13 cellular contexts compared by ENCODE assay signal in genomic region chr20:60254901-60255411, GRCh38.
DNase-seq lines count a peak whose midpoint lies in the region; ATAC-seq and TF ChIP-seq lines count a peak whose summit lies in the region.
"Had no signal": no experiment of that assay in that cellular context is flagged by ENCODE, and none has a peak within 500 bp of the region (broad histone marks: within the 10 kb centered on the region; RNA-seq: fewer than 3 reads in every experiment).

No MANE protein-coding gene starts in this region.

- in situ Hi-C loops in SK-MEL-5 (cut with HindIII; ENCODE audit: low pct_unique_long_range_greater_than_20kb, low sequenced_read_pairs): no loop called here

- TF ChIP-seq CTCF in AG09309 (IDR thresholded peaks at IDR 0.05; ENCODE audit: control insufficient read depth, insufficient read depth, low read depth, low read length, missing control alignments): no peak

- no peak overlapping the region for H3K4me3 ChIP-seq in AG09309 (ENCODE audit: control insufficient read depth, low read depth, low read length)
- H3K4me3 ChIP-seq: colonic mucosa, stomach had no signal

- DNase-seq in AG09309 (ENCODE audit: low read depth) (peak; percentile 38), HCEC 1CT (peak; percentile 90), SK-MEL-5 (ENCODE audit: low read depth, low spot score) (peak; percentile 29), glomerular visceral epithelial cell (ENCODE audit: extremely low spot score) (peak; percentile 12), DMS 273 (lab: John Stamatoyannopoulos, UW; ENCODE audit: unreplicated experiment) (no peak), SHP77 (lab: John Stamatoyannopoulos, UW) (no peak)
- DNase-seq: activated T-cell treated with anti-CD3 and anti-CD28 coated beads, Interleukin-2, amount 50 U/mL, for 48 hours; colonic mucosa; natural killer cell; stimulated activated CD4-positive, alpha-beta T cell treated with anti-CD3 and anti-CD28 coated beads, Interleukin-1b, Interleukin-23, amount 100 ng/mL, for 48 hours; stomach had no signal

- ATAC-seq in GM21367 (IDR thresholded peaks at IDR 0.05; ENCODE audit: unreplicated experiment): no peak
- no peak for ATAC-seq in HG03175 (IDR thresholded peaks at IDR 0.05; ENCODE audit: unreplicated experiment)
- ATAC-seq: natural killer cell had no signal

Comparison
In these comparisons a context has a peak if more than half of its experiments do, and no peak if none do; other contexts are left out.
1. DNase-seq: peak in AG09309 (single experiment), HCEC 1CT (single experiment), SK-MEL-5 (single experiment) and glomerular visceral epithelial cell (single experiment); none in DMS 273 (single experiment) and SHP77 (0 of 2).